Comparison of ENCODE assay signal across 25 cellular contexts in genomic region chr2:83764447-83765005, GRCh38.
DNase-seq lines count a peak whose midpoint lies in the region; ATAC-seq, FAIRE-seq and TF ChIP-seq lines count a peak whose summit lies in the region.
"Had no signal": no experiment of that assay in that cellular context is flagged by ENCODE, and none has a peak within 500 bp of the region (broad histone marks: within the 10 kb centered on the region; RNA-seq: fewer than 3 reads in every experiment).

No MANE protein-coding gene starts in this region.

- H3K9ac ChIP-seq in colonic mucosa (ENCODE audit: low read depth in 2 of 2, low read length in 2 of 2), result no peak overlapping the region
- H3K9ac ChIP-seq: BLaER1 had no signal

- no peaks in the 10 kb centered on the region for H3K36me3 ChIP-seq in colonic mucosa
- no peaks in the 10 kb centered on the region for H3K36me3 ChIP-seq in small intestine (ENCODE audit: control insufficient read depth in 2 of 2, insufficient read depth in 2 of 2, low read length in 2 of 2)
- H3K36me3 ChIP-seq: BE2C, BLaER1 had no signal

- H3K9me3 ChIP-seq in colonic mucosa (no peaks in the 10 kb centered on the region), small intestine (ENCODE audit: control insufficient read depth, low read depth) (no peaks in the 10 kb centered on the region)
- H3K9me3 ChIP-seq: BE2C had no signal

- intact Hi-C loops in colonic mucosa (cut with DNase I), result no loop called here
- intact Hi-C loops in left colon (cut with DNase I, micrococcal nuclease), result no loop called here

- DNase-seq in colonic mucosa (peak; percentile 34), left colon (peak; percentile 32 to 49), small intestine (peak; percentile 67)
- DNase-seq: 8988T; ACHN; BE2C; C1 segment of cervical spinal cord; CD4-positive, alpha-beta memory T cell; CD4-positive, CD25-positive, alpha-beta regulatory T cell; CD8-positive, alpha-beta memory T cell; COR-L47; DMS153; DMS53; DMS79; DND-41; EL; GDM1 had no signal

- 34 to 69% (median 46%) methylated on average over 5 of the region's 5 CpGs for WGBS in small intestine, 3 donors

- no peak for FAIRE-seq in small intestine (lab: Jason Lieb, UNC)
- FAIRE-seq: A204.1, GM12878, GM12892, GM19239 had no signal

- no peak overlapping the region for H3K4me3 ChIP-seq in colonic mucosa
- no peak overlapping the region for H3K4me3 ChIP-seq in small intestine (ENCODE audit: low read depth in 1 of 2, low read length in 2 of 2)
- H3K4me3 ChIP-seq: BLaER1, GM12878 had no signal

- TF ChIP-seq CTCF in colonic mucosa (IDR thresholded peaks at IDR 0.05), result no peak

- H3K4me1 ChIP-seq in colonic mucosa (no peaks in the 10 kb centered on the region), small intestine (ENCODE audit: control insufficient read depth in 2 of 2, insufficient read depth in 1 of 2, low read depth in 1 of 2, low read length in 1 of 2) (no peaks in the 10 kb centered on the region)
- H3K4me1 ChIP-seq: BE2C, BLaER1 had no signal

- H3K27ac ChIP-seq in colonic mucosa (no peak overlapping the region), small intestine (ENCODE audit: low read depth in 1 of 2, low read length in 1 of 2) (no peak overlapping the region)
- H3K27ac ChIP-seq: BLaER1 had no signal

- H3K27me3 ChIP-seq in colonic mucosa (no peaks in the 10 kb centered on the region), small intestine (ENCODE audit: control insufficient read depth in 2 of 2, insufficient read depth in 2 of 2, low read length in 2 of 2) (no peaks in the 10 kb centered on the region)
- H3K27me3 ChIP-seq: BE2C, BLaER1 had no signal

- TF ChIP-seq POLR2A in GM18505 (IDR thresholded peaks at IDR 0.05; ENCODE audit: borderline replicate concordance, extremely low read depth, insufficient read depth, insufficient read length), result no peak

- peak; percentile 98 for ATAC-seq in left colon
- no peak for ATAC-seq in GM18505 (IDR thresholded peaks at IDR 0.05; ENCODE audit: unreplicated experiment)
- ATAC-seq in esophagus mucosa, result no peak
- no peak for ATAC-seq in HG03280 (IDR thresholded peaks at IDR 0.05; ENCODE audit: unreplicated experiment)
- ATAC-seq: GM12878 had no signal
